8 cellular contexts compared by ENCODE assay signal in the genomic region with DNA sequence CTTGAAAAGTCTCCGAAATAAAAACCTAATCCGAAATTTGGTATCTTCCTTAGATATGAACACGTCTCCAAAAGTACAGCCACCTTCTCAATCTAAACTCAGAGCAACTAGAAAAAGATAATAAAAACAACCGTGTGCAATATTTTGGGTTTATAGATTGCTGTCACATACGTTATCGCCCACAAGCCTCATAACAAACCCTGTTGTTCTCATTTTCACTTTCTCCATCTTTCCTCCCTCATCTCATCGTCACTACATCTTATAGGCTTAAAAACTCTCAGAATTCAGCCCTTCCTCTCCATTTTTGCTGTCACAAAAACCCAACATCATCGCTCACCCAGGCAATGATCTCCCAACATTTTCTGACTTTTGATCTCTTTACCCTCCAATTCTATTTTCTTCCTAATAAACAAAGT. TPM values are rescaled to one million over a fixed set of nuclear protein-coding genes. Genes with fewer than 3 reads are reported as not detected.
DNase-seq lines count a peak whose midpoint lies in the region; ATAC-seq and TF ChIP-seq lines count a peak whose summit lies in the region.

No MANE protein-coding gene starts in this region.

- no peak for DNase-seq in CD8-positive, alpha-beta T cell
- DNase-seq in HFFc6: no peak
- no peak for DNase-seq in activated naive CD8-positive, alpha-beta T cell treated with anti-CD3 and anti-CD28 coated beads, Interleukin-2, amount 10 ng/mL, durations not matched to agents 7 days and 5 days
- DNase-seq in lung (ENCODE audit: low spot score): no peak
- no peak for DNase-seq in hepatic stellate cell (ENCODE audit: low spot score)
- DNase-seq in EL: no peak
- no peak for DNase-seq in stimulated activated naive CD4-positive, alpha-beta T cell treated with Interleukin-2 at 50 U/mL for 16 hours (lab: John Stamatoyannopoulos, UW)
- DNase-seq in SKM-1 (lab: John Stamatoyannopoulos, UW; ENCODE audit: unreplicated experiment): no peak

- H3K36me3 Mint-ChIP-seq in CD8-positive, alpha-beta T cell: peaks cover 19% of the 10 kb centered on the region
- H3K36me3 Mint-ChIP-seq in HFFc6 (ENCODE audit: low read depth): peaks cover 13% of the 10 kb centered on the region
- peaks cover 11% of the 10 kb centered on the region for H3K36me3 Mint-ChIP-seq in activated naive CD8-positive, alpha-beta T cell treated with anti-CD3 and anti-CD28 coated beads, Interleukin-2, amount 10 ng/mL, durations not matched to agents 7 days and 5 days

- peaks cover 40% of the 10 kb centered on the region for H3K4me1 ChIP-seq in CD8-positive, alpha-beta T cell (ENCODE audit: insufficient read depth, low read length)
- H3K4me1 ChIP-seq in lung (ENCODE audit: control insufficient read depth in 2 of 2, insufficient read depth in 2 of 2, low read length in 2 of 2): peaks cover 5 to 12% of the 10 kb centered on the region in 2 donors

- no peaks in the 10 kb centered on the region for H3K9me3 ChIP-seq in CD8-positive, alpha-beta T cell (ENCODE audit: low read length)
- H3K9me3 ChIP-seq in lung (ENCODE audit: control insufficient read depth in 2 of 2, insufficient read depth in 1 of 2, low read length in 1 of 2): no peaks in the 10 kb centered on the region

- no peak for TF ChIP-seq CTCF in CD8-positive, alpha-beta T cell (IDR thresholded peaks at IDR 0.05)
- no peak for TF ChIP-seq CTCF in HFFc6 (IDR thresholded peaks at IDR 0.05)
- no peak for TF ChIP-seq CTCF in lung (IDR thresholded peaks at IDR 0.05; ENCODE audit: control extremely low read depth, extremely low read depth)

- peak overlapping the region; percentile 97 for H3K27ac Mint-ChIP-seq in CD8-positive, alpha-beta T cell
- H3K27ac Mint-ChIP-seq in HFFc6: peak overlapping the region; percentile 75
- peak overlapping the region; percentile 90 for H3K27ac Mint-ChIP-seq in activated naive CD8-positive, alpha-beta T cell treated with anti-CD3 and anti-CD28 coated beads, Interleukin-2, amount 10 ng/mL, durations not matched to agents 7 days and 5 days

- H3K27me3 Mint-ChIP-seq in CD8-positive, alpha-beta T cell (ENCODE audit: low read depth): peaks cover 11% of the 10 kb centered on the region
- H3K27me3 Mint-ChIP-seq in HFFc6 (ENCODE audit: insufficient read depth): peaks cover 3% of the 10 kb centered on the region; the same call in 1 of the 2 replicates
- H3K27me3 Mint-ChIP-seq in activated naive CD8-positive, alpha-beta T cell treated with anti-CD3 and anti-CD28 coated beads, Interleukin-2, amount 10 ng/mL, durations not matched to agents 7 days and 5 days: peaks cover 8% of the 10 kb centered on the region

- POLR2A ChIA-PET in CD8-positive, alpha-beta T cell (lab: Charles Lee): interaction anchor here (1.6 to 2.0 kb wide), 2 partner anchors 11 to 15 kb away, joined by 5 to 6 read pairs; a partner anchor contains a TSS
- POLR2A ChIA-PET in activated naive CD8-positive, alpha-beta T cell treated with anti-CD3 and anti-CD28 coated beads, Interleukin-2, amount 10 ng/mL, durations not matched to agents 7 days and 5 days (lab: Charles Lee): interaction anchor here (2.2 kb wide), 1 partner anchor 12 kb away, joined by 15 read pairs; a partner anchor contains a TSS

- ATAC-seq in CD8-positive, alpha-beta T cell: peak; percentile 24
- ATAC-seq in activated naive CD8-positive, alpha-beta T cell treated with anti-CD3 and anti-CD28 coated beads, Interleukin-2, amount 10 ng/mL, durations not matched to agents 7 days and 5 days (ENCODE audit: low read depth): peak; percentile 31
- ATAC-seq in lung (ENCODE audit: insufficient read depth, low FRiP score): no peak

- H3K27me3 ChIP-seq in CD8-positive, alpha-beta T cell (ENCODE audit: insufficient read depth, low read length): no peaks in the 10 kb centered on the region
- no peaks in the 10 kb centered on the region for H3K27me3 ChIP-seq in lung (ENCODE audit: control insufficient read depth, insufficient read depth)

- peak overlapping the region; percentile 77 for H3K4me3 ChIP-seq in CD8-positive, alpha-beta T cell (ENCODE audit: low read depth, low read length)
- H3K4me3 ChIP-seq in lung: peak overlapping the region; percentile 93

- WGBS in lung, 2 donors: 9 to 15% methylated on average over 8 of the region's 8 CpGs

- no peaks in the 10 kb centered on the region for H3K9me3 Mint-ChIP-seq in CD8-positive, alpha-beta T cell
- no peaks in the 10 kb centered on the region for H3K9me3 Mint-ChIP-seq in HFFc6
- H3K9me3 Mint-ChIP-seq in activated naive CD8-positive, alpha-beta T cell treated with anti-CD3 and anti-CD28 coated beads, Interleukin-2, amount 10 ng/mL, durations not matched to agents 7 days and 5 days: no peaks in the 10 kb centered on the region

- H3K4me1 Mint-ChIP-seq in CD8-positive, alpha-beta T cell (ENCODE audit: low read depth): peaks cover 53% of the 10 kb centered on the region
- peaks cover 40% of the 10 kb centered on the region for H3K4me1 Mint-ChIP-seq in HFFc6 (ENCODE audit: low read depth)
- peaks cover 39% of the 10 kb centered on the region for H3K4me1 Mint-ChIP-seq in activated naive CD8-positive, alpha-beta T cell treated with anti-CD3 and anti-CD28 coated beads, Interleukin-2, amount 10 ng/mL, durations not matched to agents 7 days and 5 days

- intact Hi-C loops in CD8-positive, alpha-beta T cell (cut with DNase I, micrococcal nuclease): loop anchor here (1.0 to 10.0 kb wide), 8 partner anchors 11 to 1578 kb away; a partner anchor contains a TSS

- peak overlapping the region; percentile 96 for H3K4me3 Mint-ChIP-seq in CD8-positive, alpha-beta T cell
- peak overlapping the region; percentile 96 for H3K4me3 Mint-ChIP-seq in HFFc6
- peak overlapping the region; percentile 97 for H3K4me3 Mint-ChIP-seq in activated naive CD8-positive, alpha-beta T cell treated with anti-CD3 and anti-CD28 coated beads, Interleukin-2, amount 10 ng/mL, durations not matched to agents 7 days and 5 days

- H3K27ac ChIP-seq in CD8-positive, alpha-beta T cell (ENCODE audit: low read depth, low read length): peak overlapping the region; percentile 76
- H3K27ac ChIP-seq in lung (ENCODE audit: low read depth in 1 of 2, low read length in 1 of 2): peak overlapping the region in 1 of 2 donors; percentile 30

- no peaks in the 10 kb centered on the region for H3K36me3 ChIP-seq in CD8-positive, alpha-beta T cell (ENCODE audit: insufficient read depth, low read length)
- H3K36me3 ChIP-seq in lung (ENCODE audit: control insufficient read depth in 2 of 2, insufficient read depth in 2 of 2, low read length in 2 of 2): no peaks in the 10 kb centered on the region

- CTCF ChIA-PET in CD8-positive, alpha-beta T cell (lab: Charles Lee): interaction anchor here (1.4 kb wide), 1 partner anchor 15 kb away, joined by 5 read pairs; no protein-coding TSS in a partner anchor

RNA-seq across cellular contexts. Expression of a gene that starts 0.4 kb away (rescaled TPM):
- total RNA-seq in CD8-positive, alpha-beta T cell: 10 to 100 TPM; 11.0 to 13.7 TPM
- 10 to 100 TPM; 35.2 to 46.7 (median 41.5) TPM for total RNA-seq in HFFc6 (2021; fragmentation: NEBNext Ultra II Directional; extraction: Animal tissue kit (Norgen Biotek cat#: 25700))
- 10 to 100 TPM; 18.1 to 22.9 TPM for total RNA-seq in activated naive CD8-positive, alpha-beta T cell treated with anti-CD3 and anti-CD28 coated beads, Interleukin-2, amount 10 ng/mL, durations not matched to agents 7 days and 5 days
- total RNA-seq in lung: 10 to 100 TPM; 22.4 to 28.7 TPM
- 10 to 100 TPM in 1 of 2 donors, 1 to 10 TPM in 1; 5.2 to 10.3 TPM for polyA plus RNA-seq in lung

RNA-seq across cellular contexts. Expression of a gene that starts 11.1 kb away (rescaled TPM):
- 10 to 100 TPM; 56.9 to 59.9 TPM for total RNA-seq in CD8-positive, alpha-beta T cell
- total RNA-seq in HFFc6 (2021; fragmentation: NEBNext Ultra II Directional; extraction: Animal tissue kit (Norgen Biotek cat#: 25700)): 10 to 100 TPM; 56.3 to 81.5 (median 77.4) TPM
- total RNA-seq in activated naive CD8-positive, alpha-beta T cell treated with anti-CD3 and anti-CD28 coated beads, Interleukin-2, amount 10 ng/mL, durations not matched to agents 7 days and 5 days: 10 to 100 TPM; 75.9 to 78.2 TPM
- total RNA-seq in lung: 10 to 100 TPM; 31.6 to 82.8 TPM
- 10 to 100 TPM; 22.1 to 32.4 TPM for polyA plus RNA-seq in lung
